18 cellular contexts compared by ENCODE assay signal in genomic region chr16:57993452-57993851, GRCh38. TPM values are rescaled to one million over a fixed set of nuclear protein-coding genes. Genes with fewer than 3 reads are reported as not detected.
DNase-seq lines count a peak whose midpoint lies in the region; ATAC-seq and TF ChIP-seq lines count a peak whose summit lies in the region.
"Had no signal": no experiment of that assay in that cellular context is flagged by ENCODE, and none has a peak within 500 bp of the region (broad histone marks: within the 10 kb centered on the region; RNA-seq: fewer than 3 reads in every experiment).

No MANE protein-coding gene starts in this region.

- peak overlapping the region; percentile 75 for H3K27ac ChIP-seq in lower lobe of right lung
- H3K27ac ChIP-seq: left ventricle myocardium inferior, stomach had no signal

- H3K36me3 Mint-ChIP-seq in Caco-2 (ENCODE audit: insufficient read depth, unreplicated experiment) (peaks cover 9% of the 10 kb centered on the region), MCF 10A (ENCODE audit: insufficient read depth, unreplicated experiment) (peaks cover 34% of the 10 kb centered on the region)

- H3K4me3 Mint-ChIP-seq in Caco-2 (ENCODE audit: unreplicated experiment) = no peak overlapping the region
- no peak overlapping the region for H3K4me3 Mint-ChIP-seq in MCF 10A (ENCODE audit: unreplicated experiment)

- BruUV-seq in Caco-2 (replicated peaks; lab: Mats Ljungman, UMichigan) (no TSS peak), MCF 10A (replicated peaks; lab: Mats Ljungman, UMichigan) (no TSS peak)

- POLR2A ChIA-PET in Caco-2 (lab: Charles Lee) (no interaction called here), MCF 10A (lab: Yijun Ruan, JAX) (interaction anchor here (0.7 kb wide), 1 partner anchor 172 kb away, joined by 3 read pairs; no protein-coding TSS in a partner anchor)

- H3K36me3 ChIP-seq in Caco-2 (ENCODE audit: control insufficient read depth, insufficient read depth, low read length) (no peaks in the 10 kb centered on the region), lower lobe of right lung (peaks cover 36% of the 10 kb centered on the region)

- H3K27ac Mint-ChIP-seq in Caco-2 (ENCODE audit: unreplicated experiment) (peak overlapping the region; percentile 91), MCF 10A (ENCODE audit: low read depth, unreplicated experiment) (no peak overlapping the region)

- no peaks in the 10 kb centered on the region for H3K27me3 ChIP-seq in Caco-2 (replicated peaks; ENCODE audit: control insufficient read depth, insufficient read depth, low read length)
- H3K27me3 ChIP-seq in lower lobe of right lung (ENCODE audit: low read depth) = no peaks in the 10 kb centered on the region
- H3K27me3 ChIP-seq: stomach had no signal

- DNase-seq in Caco-2 (no peak), NCI-H1105 treated with DMSO at 0.1 percent for 48 hours (lab: John Stamatoyannopoulos, UW) (peak; percentile 84), MCF 10A (ENCODE audit: unreplicated experiment) (peak; percentile 38), lower lobe of right lung (peak; percentile 50), epidermal melanocyte (ENCODE audit: insufficient read length, low spot score) (no peak)
- DNase-seq in stimulated activated naive CD4-positive, alpha-beta T cell (lab: John Stamatoyannopoulos, UW) = no peak
- DNase-seq: activated CD4-positive, alpha-beta T cell treated with anti-CD3 and anti-CD28 coated beads for 1 hour; activated naive CD4-positive, alpha-beta T cell treated with Interleukin-2 at 50 U/mL for 16 hours; left ventricle myocardium inferior; NCI-H2081 treated with DMSO at 0.1 percent for 48 hours; NK-92 treated with Interleukin-12 subunit alpha and Interleukin-12 subunit beta, amount 100 ng/mL, for 24 hours; SHP77; stomach had no signal

- CTCF ChIA-PET in Caco-2 (lab: Charles Lee) = no interaction called here
- CTCF ChIA-PET in MCF 10A (lab: Yijun Ruan, JAX) = interaction anchor here (0.7 kb wide), 1 partner anchor 372 kb away, joined by 5 read pairs; no protein-coding TSS in a partner anchor

- H3K9me3 Mint-ChIP-seq in Caco-2 (ENCODE audit: unreplicated experiment) = no peaks in the 10 kb centered on the region
- no peaks in the 10 kb centered on the region for H3K9me3 Mint-ChIP-seq in MCF 10A (ENCODE audit: unreplicated experiment)

- H3K27me3 Mint-ChIP-seq in Caco-2 (ENCODE audit: insufficient read depth, unreplicated experiment) (no peaks in the 10 kb centered on the region), MCF 10A (ENCODE audit: insufficient read depth, unreplicated experiment) (no peaks in the 10 kb centered on the region)

- ATAC-seq in lower lobe of right lung = peak; percentile 4 to 8
- ATAC-seq in HG03196 (IDR thresholded peaks at IDR 0.05; ENCODE audit: unreplicated experiment) = no peak
- no peak for ATAC-seq in HG03159 (IDR thresholded peaks at IDR 0.05; ENCODE audit: unreplicated experiment)

- no peak overlapping the region for H3K4me3 ChIP-seq in Caco-2 (ENCODE audit: low read depth, low read length)
- H3K4me3 ChIP-seq in lower lobe of right lung = no peak overlapping the region
- H3K4me3 ChIP-seq: left ventricle myocardium inferior, stomach had no signal

- H3K9me3 ChIP-seq in Caco-2 = no peaks in the 10 kb centered on the region
- no peaks in the 10 kb centered on the region for H3K9me3 ChIP-seq in lower lobe of right lung
- H3K9me3 ChIP-seq: left ventricle myocardium inferior, stomach had no signal

- TF ChIP-seq CTCF in Caco-2 (IDR thresholded peaks at IDR 0.05; ENCODE audit: insufficient read depth in 1 of 2, low read depth in 1 of 2, low read length in 1 of 2, severe bottlenecking in 1 of 2, unreplicated experiment in 1 of 2) = no peak
- no peak for TF ChIP-seq CTCF in MCF 10A (IDR thresholded peaks at IDR 0.05; ENCODE audit: unreplicated experiment)
- TF ChIP-seq CTCF in lower lobe of right lung (IDR thresholded peaks at IDR 0.05) = no peak

- intact Hi-C loops in Caco-2 (cut with micrococcal nuclease; ENCODE audit: unreplicated experiment) (no loop called here), MCF 10A (cut with micrococcal nuclease) (no loop called here), lower lobe of right lung (cut with DNase I) (no loop called here)

- H3K4me1 ChIP-seq in Caco-2 (peaks cover 11% of the 10 kb centered on the region), lower lobe of right lung (peaks cover 38% of the 10 kb centered on the region)

- peaks cover 18% of the 10 kb centered on the region for H3K4me1 Mint-ChIP-seq in Caco-2 (ENCODE audit: low read depth, unreplicated experiment)
- H3K4me1 Mint-ChIP-seq in MCF 10A (ENCODE audit: insufficient read depth, unreplicated experiment) = peaks cover 15% of the 10 kb centered on the region

RNA-seq across cellular contexts. Expression of gene ZNF319, which starts 7.0 kb away (rescaled TPM):
- total RNA-seq in Caco-2 (2022) (13.3 and 16.3 TPM in 2 replicates), MCF 10A (2022) (12.6 and 16.3 TPM in 2 replicates), lower lobe of right lung (11.0 TPM)

RNA-seq across cellular contexts. Expression of gene USB1, which starts 7.8 kb away (rescaled TPM):
- total RNA-seq in Caco-2 (2022) (90.5 and 91.2 TPM in 2 replicates), MCF 10A (2022) (49.2 and 57.1 TPM in 2 replicates), lower lobe of right lung (39.9 TPM)

RNA-seq across cellular contexts. Expression of gene CNGB1, which starts 22.5 kb away (rescaled TPM):
- total RNA-seq in Caco-2 (2022) = not detected in 2 replicates
- total RNA-seq in MCF 10A (2022) = 0.17 TPM in 1 of 2 replicates, not detected in the other
- total RNA-seq in lower lobe of right lung = 0.35 TPM
- total RNA-seq: dermis microvascular lymphatic vessel endothelial cell; left ventricle myocardium inferior; posterior vena cava; T-helper 2 cell treated with Interferon-gamma antibody and Interleukin-4, amounts not matched to agents 100 ng/mL and 5 ng/mL, for 36 hours had no signal

RNA-seq across cellular contexts. Expression of gene MMP15, which starts 32.1 kb away (rescaled TPM):
- total RNA-seq in Caco-2 (2022) = 27.0 and 27.3 TPM in 2 replicates
- total RNA-seq in MCF 10A (2022) = 1.3 and 1.7 TPM in 2 replicates
- 21.5 TPM for total RNA-seq in lower lobe of right lung

Comparison
In these comparisons a context has a peak if more than half of its experiments do, and no peak if none do; other contexts are left out.
1. DNase-seq: peak in NCI-H1105 treated with DMSO at 0.1 percent for 48 hours (single experiment), MCF 10A (single experiment) and lower lobe of right lung (single experiment); none in Caco-2 (0 of 2), stimulated activated naive CD4-positive, alpha-beta T cell (0 of 6) and epidermal melanocyte (single experiment).
2. ATAC-seq: peak in lower lobe of right lung (2 of 2); none in HG03196 (single experiment) and HG03159 (single experiment).